ENCODE assay signal across 20 cellular contexts in the genomic region with DNA sequence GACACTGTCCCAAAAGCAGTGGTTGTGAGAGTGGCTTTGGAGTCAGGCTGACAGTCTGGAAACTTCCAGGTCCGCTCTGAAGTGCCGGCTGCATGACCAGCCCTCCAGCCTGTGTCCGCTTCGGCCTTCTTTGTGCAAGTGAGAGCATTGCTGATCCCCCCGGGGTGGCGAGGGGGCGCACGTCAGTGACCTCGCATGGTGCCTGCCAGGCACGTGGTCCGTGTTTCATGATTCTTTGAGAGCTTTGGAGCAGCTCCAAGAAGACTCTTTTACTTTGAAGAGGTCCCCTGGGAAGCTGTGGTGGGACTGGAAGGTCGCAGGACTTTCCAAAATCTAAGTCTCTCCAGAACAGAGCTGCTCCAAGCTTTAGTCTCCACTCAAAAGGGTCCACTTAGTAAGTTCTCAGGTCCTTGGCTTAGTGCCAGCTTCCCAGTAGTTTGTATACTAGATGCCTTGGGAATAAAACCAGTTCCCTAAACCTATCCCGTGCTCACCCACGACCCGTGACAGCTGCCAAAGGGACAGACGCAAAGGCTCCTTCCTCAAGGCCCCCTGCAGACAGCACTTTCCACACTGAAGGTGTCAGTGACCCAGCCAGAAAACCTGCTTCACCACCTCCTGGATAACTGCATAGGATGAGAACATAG.
A peak's percentile ranks its signal among the peaks of the same experiment; 100 is the strongest.
DNase-seq lines count a peak whose midpoint lies in the region; ATAC-seq, FAIRE-seq and TF ChIP-seq lines count a peak whose summit lies in the region.
"Had no signal": no experiment of that assay in that cellular context is flagged by ENCODE, and none has a peak within 500 bp of the region (broad histone marks: within the 10 kb centered on the region; RNA-seq: fewer than 3 reads in every experiment).

No MANE protein-coding gene starts in this region.

- no peak for TF ChIP-seq POLR2A in spleen (IDR thresholded peaks at IDR 0.05)

- peaks cover 4 to 76% of the 10 kb centered on the region in 2 experiments; a peak in 2 of 3 replicates for H3K36me3 ChIP-seq in HEK293 (ENCODE audit: control insufficient read depth in 2 of 2, insufficient read depth in 1 of 2, low read length in 2 of 2)
- peaks cover 13% of the 10 kb centered on the region for H3K36me3 ChIP-seq in SJCRH30
- peaks cover 0 to 100% (median 53%) of the 10 kb centered on the region in 6 donors for H3K36me3 ChIP-seq in spleen

- intact Hi-C loops in spleen (cut with DNase I; ENCODE audit: low total_unique reads), result no loop called here

- H3K9me3 ChIP-seq in HEK293 (ENCODE audit: control insufficient read depth, insufficient read depth, low read depth, low read length), result no peaks in the 10 kb centered on the region
- H3K9me3 ChIP-seq in SJCRH30 (replicated peaks), result no peaks in the 10 kb centered on the region
- no peaks in the 10 kb centered on the region for H3K9me3 ChIP-seq in spleen

- FAIRE-seq in GM19239 (lab: Jason Lieb, UNC), result no peak
- FAIRE-seq: endometrium had no signal

- no peaks in the 10 kb centered on the region for H3K27me3 ChIP-seq in SJCRH30
- H3K27me3 ChIP-seq in spleen (replicated peaks in 1 of 7), result no peaks in the 10 kb centered on the region

- H3K4me1 ChIP-seq in HEK293 (ENCODE audit: control insufficient read depth, insufficient read depth, low read length) (no peaks in the 10 kb centered on the region), SJCRH30 (peaks cover 56% of the 10 kb centered on the region), spleen (peaks cover 0 to 15% (median 0%) of the 10 kb centered on the region in 6 donors)

- POLR2A ChIA-PET in HEK293 (lab: Yijun Ruan, JAX), result no interaction called here

- TF ChIP-seq CTCF in HEK293 (tag by site-specific recombination; IDR thresholded peaks at IDR 0.05) (no peak), spleen (IDR thresholded peaks at IDR 0.05 in 8 of 11, conservative IDR thresholded peaks at IDR 0.05 in 3 of 11) (no peak)

- no peak for ATAC-seq in HG03039 (IDR thresholded peaks at IDR 0.05; ENCODE audit: unreplicated experiment)
- ATAC-seq: activated CD8-positive, alpha-beta memory T cell treated with anti-CD3 and anti-CD28 coated beads, Interleukin-2, amount 10 ng/mL, durations not matched to agents 7 days and 5 days; stimulated activated memory B cell treated with anti-CD40 and anti-IgM and Interleukin-4, amounts not matched to agents 10 μg/mL and 1 μg/mL and 100 μg/mL, for 72 hours had no signal

- DNase-seq in NCI-H2107 treated with DMSO at 0.1 percent for 48 hours (lab: John Stamatoyannopoulos, UW; ENCODE audit: unreplicated experiment), result peak; percentile 55
- no peak for DNase-seq in NCI-H2107 (lab: John Stamatoyannopoulos, UW)
- DNase-seq in SJCRH30, result peak; percentile 69 to 82
- peak; percentile 57 for DNase-seq in myocyte (ENCODE audit: low read depth)
- DNase-seq in GM19239 (ENCODE audit: insufficient read length, low spot score), result no peak
- no peak for DNase-seq in spleen
- DNase-seq: activated CD8-positive, alpha-beta memory T cell treated with anti-CD3 and anti-CD28 coated beads, Interleukin-2, amount 10 ng/mL, durations not matched to agents 7 days and 5 days; activated gamma-delta T cell; amniotic stem cell; C1 segment of cervical spinal cord; DMS53; NCI-H187; NCI-H524 treated with DMSO at 0.1 percent for 48 hours; nephron progenitor cell; PC-9; T-helper 9 cell had no signal

- H3K4me3 ChIP-seq in HEK293 (ENCODE audit: low read depth, low read length) (no peak overlapping the region), SJCRH30 (no peak overlapping the region), spleen (no peak overlapping the region)
- H3K4me3 ChIP-seq: PC-9 had no signal

- H3K27ac ChIP-seq in HEK293 (ENCODE audit: extremely low read depth, low read depth, low read length) (no peak overlapping the region), SJCRH30 (peak overlapping the region; percentile 87), spleen (no peak overlapping the region)
- H3K27ac ChIP-seq: PC-9 had no signal

- CTCF ChIA-PET in HEK293 (lab: Yijun Ruan, JAX), result interaction anchor here (0.6 kb wide), 1 partner anchor 1596 kb away, joined by 3 read pairs; no protein-coding TSS in a partner anchor

- 80 to 90% (median 86%) methylated on average over 14 to 16 of the region's 16 CpGs for WGBS in spleen, 5 donors

TF ChIP-seq in HEK293, 187 proteins besides CTCF, POLR2A, EP300 and RAD21:
- TF ChIP-seq MYNN (tag by site-specific recombination; IDR thresholded peaks at IDR 0.05; ENCODE audit: borderline replicate concordance) (0 out of 2 replicates have a peak, but pooled peaks have one; percentile 19), ZNF626 (tag by site-specific recombination; IDR thresholded peaks at IDR 0.05) (no peak), GLI4 (tag by site-specific recombination; IDR thresholded peaks at IDR 0.05) (no peak)

Comparison
In these comparisons a context has a peak if more than half of its experiments do, and no peak if none do; other contexts are left out.
1. DNase-seq: peak in NCI-H2107 treated with DMSO at 0.1 percent for 48 hours (single experiment), SJCRH30 (2 of 2) and myocyte (single experiment); none in NCI-H2107 (single experiment), GM19239 (single experiment) and spleen (single experiment).